In the genomic region with DNA sequence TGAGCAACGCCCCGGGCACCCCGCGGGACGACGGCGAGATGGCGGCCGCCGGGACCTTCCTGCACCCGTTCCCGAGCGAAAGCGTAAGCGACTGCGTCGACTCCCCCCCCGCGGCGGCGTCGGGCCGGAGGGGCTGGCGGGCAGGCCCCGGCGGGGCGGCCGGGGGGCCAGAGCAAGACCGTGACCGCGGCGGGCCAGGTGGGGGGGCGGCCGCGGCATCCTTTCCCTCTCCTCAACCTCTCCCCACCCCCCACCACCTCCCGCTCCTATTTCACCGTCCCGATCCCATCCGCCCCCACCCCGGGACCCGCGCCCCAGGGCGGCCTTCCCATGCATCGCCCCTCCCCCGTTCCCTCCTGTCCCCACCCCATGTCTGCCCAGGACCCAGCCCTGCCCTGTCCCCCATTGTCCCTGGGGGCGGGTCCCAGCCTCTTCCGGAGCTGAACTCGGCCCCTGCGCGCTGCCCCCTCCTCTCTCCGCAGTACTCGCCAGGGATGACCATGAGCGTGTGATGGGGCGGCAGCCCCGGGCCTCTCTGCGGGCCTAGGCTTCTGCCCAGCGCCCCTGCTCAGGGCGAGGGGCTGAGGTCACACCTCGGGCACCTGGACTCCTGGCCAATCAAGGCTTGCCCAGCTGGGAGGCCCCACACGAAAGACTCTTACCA, we compare ENCODE assay signal across 8 cellular contexts. TPM values are rescaled to one million over a fixed set of nuclear protein-coding genes. Genes with fewer than 3 reads are reported as not detected.
A peak's percentile ranks its signal among the peaks of the same experiment; 100 is the strongest.
DNase-seq lines count a peak whose midpoint lies in the region; ATAC-seq and TF ChIP-seq lines count a peak whose summit lies in the region.

No MANE protein-coding gene starts in this region.

- H3K27ac Mint-ChIP-seq in activated CD4-positive, alpha-beta T cell treated with anti-CD3 and anti-CD28 coated beads, Interleukin-2, amount 10 ng/mL, durations not matched to agents 24 days and 14 days: peak overlapping the region; percentile 25
- peak overlapping the region; percentile 42 for H3K27ac Mint-ChIP-seq in activated naive CD8-positive, alpha-beta T cell treated with anti-CD3 and anti-CD28 coated beads, Interleukin-2, amount 10 ng/mL, durations not matched to agents 7 days and 5 days

- no peak for DNase-seq in activated CD4-positive, alpha-beta T cell treated with anti-CD3 and anti-CD28 coated beads, Interleukin-2, amount 10 ng/mL, durations not matched to agents 24 days and 14 days
- DNase-seq in activated CD4-positive, alpha-beta T cell treated with anti-CD3 and anti-CD28 coated beads, Interleukin-2, amount 50 U/mL, for 1 hour: no peak
- DNase-seq in activated naive CD8-positive, alpha-beta T cell treated with anti-CD3 and anti-CD28 coated beads, Interleukin-2, amount 10 ng/mL, durations not matched to agents 7 days and 5 days: no peak
- DNase-seq in islet precursor cell (peak; percentile 80), tibial artery (no peak), middle frontal gyrus (ENCODE audit: extremely low spot score, low spot score) (no peak), SK-N-DZ (ENCODE audit: low spot score) (no peak), RKO (ENCODE audit: low spot score) (no peak)

- no peak for TF ChIP-seq CTCF in tibial artery (IDR thresholded peaks at IDR 0.05)

- H3K9me3 ChIP-seq in tibial artery: no peaks in the 10 kb centered on the region

- H3K9me3 Mint-ChIP-seq in activated CD4-positive, alpha-beta T cell treated with anti-CD3 and anti-CD28 coated beads, Interleukin-2, amount 10 ng/mL, durations not matched to agents 24 days and 14 days: no peaks in the 10 kb centered on the region
- no peaks in the 10 kb centered on the region for H3K9me3 Mint-ChIP-seq in activated naive CD8-positive, alpha-beta T cell treated with anti-CD3 and anti-CD28 coated beads, Interleukin-2, amount 10 ng/mL, durations not matched to agents 7 days and 5 days

- H3K4me1 ChIP-seq in tibial artery: peaks cover 0 to 54% (median 49%) of the 10 kb centered on the region in 4 donors

- H3K27me3 Mint-ChIP-seq in activated CD4-positive, alpha-beta T cell treated with anti-CD3 and anti-CD28 coated beads, Interleukin-2, amount 10 ng/mL, durations not matched to agents 24 days and 14 days: no peaks in the 10 kb centered on the region
- no peaks in the 10 kb centered on the region for H3K27me3 Mint-ChIP-seq in activated naive CD8-positive, alpha-beta T cell treated with anti-CD3 and anti-CD28 coated beads, Interleukin-2, amount 10 ng/mL, durations not matched to agents 7 days and 5 days

- H3K4me1 Mint-ChIP-seq in activated CD4-positive, alpha-beta T cell treated with anti-CD3 and anti-CD28 coated beads, Interleukin-2, amount 10 ng/mL, durations not matched to agents 24 days and 14 days: peaks cover 11% of the 10 kb centered on the region
- peaks cover 12% of the 10 kb centered on the region for H3K4me1 Mint-ChIP-seq in activated naive CD8-positive, alpha-beta T cell treated with anti-CD3 and anti-CD28 coated beads, Interleukin-2, amount 10 ng/mL, durations not matched to agents 7 days and 5 days

- POLR2A ChIA-PET in activated naive CD8-positive, alpha-beta T cell treated with anti-CD3 and anti-CD28 coated beads, Interleukin-2, amount 10 ng/mL, durations not matched to agents 7 days and 5 days (lab: Charles Lee): no interaction called here

- H3K27me3 ChIP-seq in tibial artery: peaks cover 0 to 13% of the 10 kb centered on the region in 2 donors

- ATAC-seq in activated naive CD8-positive, alpha-beta T cell treated with anti-CD3 and anti-CD28 coated beads, Interleukin-2, amount 10 ng/mL, durations not matched to agents 7 days and 5 days (ENCODE audit: low read depth): no peak

- intact Hi-C loops in activated CD4-positive, alpha-beta T cell treated with anti-CD3 and anti-CD28 coated beads, Interleukin-2, amount 10 ng/mL, durations not matched to agents 24 days and 14 days (cut with micrococcal nuclease): no loop called here
- intact Hi-C loops in tibial artery (cut with DNase I; ENCODE audit: low total_unique reads): no loop called here

- peak overlapping the region; percentile 50 to 57 for H3K4me3 ChIP-seq in tibial artery

- peaks cover 18% of the 10 kb centered on the region for H3K36me3 Mint-ChIP-seq in activated CD4-positive, alpha-beta T cell treated with anti-CD3 and anti-CD28 coated beads, Interleukin-2, amount 10 ng/mL, durations not matched to agents 24 days and 14 days (ENCODE audit: low read depth)
- peaks cover 1% of the 10 kb centered on the region for H3K36me3 Mint-ChIP-seq in activated naive CD8-positive, alpha-beta T cell treated with anti-CD3 and anti-CD28 coated beads, Interleukin-2, amount 10 ng/mL, durations not matched to agents 7 days and 5 days

- peak overlapping the region; percentile 62 to 64 for H3K27ac ChIP-seq in tibial artery

- H3K36me3 ChIP-seq in tibial artery: peaks cover 5 to 16% (median 15%) of the 10 kb centered on the region in 3 donors

- peak overlapping the region; percentile 56 for H3K4me3 Mint-ChIP-seq in activated CD4-positive, alpha-beta T cell treated with anti-CD3 and anti-CD28 coated beads, Interleukin-2, amount 10 ng/mL, durations not matched to agents 24 days and 14 days
- H3K4me3 Mint-ChIP-seq in activated naive CD8-positive, alpha-beta T cell treated with anti-CD3 and anti-CD28 coated beads, Interleukin-2, amount 10 ng/mL, durations not matched to agents 7 days and 5 days: peak overlapping the region; percentile 65

RNA-seq across cellular contexts. Expression of gene ISYNA1, which starts 4.1 kb away (rescaled TPM):
- 9.9 and 10.9 TPM in 2 replicates for total RNA-seq in activated CD4-positive, alpha-beta T cell treated with anti-CD3 and anti-CD28 coated beads, Interleukin-2, amount 10 ng/mL, durations not matched to agents 24 days and 14 days
- total RNA-seq in activated naive CD8-positive, alpha-beta T cell treated with anti-CD3 and anti-CD28 coated beads, Interleukin-2, amount 10 ng/mL, durations not matched to agents 7 days and 5 days: 10 to 100 TPM; 39.6 to 43.4 TPM
- 121 and 123 TPM in 2 replicates for polyA plus RNA-seq in SK-N-DZ (2014; cell fraction: cytosol; rRNA removed)
- 702 and 880 TPM in 2 replicates for polyA plus RNA-seq in SK-N-DZ (2014; cell fraction: nucleus; rRNA removed)

RNA-seq across cellular contexts. Expression of gene SSBP4, which starts 14.7 kb away (rescaled TPM):
- total RNA-seq in activated CD4-positive, alpha-beta T cell treated with anti-CD3 and anti-CD28 coated beads, Interleukin-2, amount 10 ng/mL, durations not matched to agents 24 days and 14 days: 154 TPM in 2 replicates
- total RNA-seq in activated naive CD8-positive, alpha-beta T cell treated with anti-CD3 and anti-CD28 coated beads, Interleukin-2, amount 10 ng/mL, durations not matched to agents 7 days and 5 days: 100 to 1,000 TPM; 152 to 158 TPM
- 123 and 163 TPM in 2 replicates for polyA plus RNA-seq in SK-N-DZ (2014; cell fraction: cytosol; rRNA removed)
- 351 and 529 TPM in 2 replicates for polyA plus RNA-seq in SK-N-DZ (2014; cell fraction: nucleus; rRNA removed)

RNA-seq across cellular contexts. Expression of gene LRRC25, which starts 36.4 kb away (rescaled TPM):
- not detected in 2 replicates for total RNA-seq in activated CD4-positive, alpha-beta T cell treated with anti-CD3 and anti-CD28 coated beads, Interleukin-2, amount 10 ng/mL, durations not matched to agents 24 days and 14 days
- total RNA-seq in activated naive CD8-positive, alpha-beta T cell treated with anti-CD3 and anti-CD28 coated beads, Interleukin-2, amount 10 ng/mL, durations not matched to agents 7 days and 5 days: 1 to 10 TPM; 1.2 to 1.6 TPM
- polyA plus RNA-seq in SK-N-DZ (2014; cell fraction: cytosol; rRNA removed): 0.10 TPM in 1 of 2 replicates, not detected in the other
- polyA plus RNA-seq in SK-N-DZ (2014; cell fraction: nucleus; rRNA removed): not detected in 2 replicates

RNA-seq across cellular contexts. Expression of gene GDF15, which starts 47.9 kb away (rescaled TPM):
- 0.26 TPM in 1 of 2 replicates, not detected in the other for total RNA-seq in activated CD4-positive, alpha-beta T cell treated with anti-CD3 and anti-CD28 coated beads, Interleukin-2, amount 10 ng/mL, durations not matched to agents 24 days and 14 days
- total RNA-seq in activated naive CD8-positive, alpha-beta T cell treated with anti-CD3 and anti-CD28 coated beads, Interleukin-2, amount 10 ng/mL, durations not matched to agents 7 days and 5 days: under 1 TPM; 0.34 to 0.75 TPM
- 0.28 TPM in 1 of 2 replicates, not detected in the other for polyA plus RNA-seq in SK-N-DZ (2014; cell fraction: cytosol; rRNA removed)
- not detected in 2 replicates for polyA plus RNA-seq in SK-N-DZ (2014; cell fraction: nucleus; rRNA removed)
